1 cellular context compared by ENCODE assay signal in the genomic region with DNA sequence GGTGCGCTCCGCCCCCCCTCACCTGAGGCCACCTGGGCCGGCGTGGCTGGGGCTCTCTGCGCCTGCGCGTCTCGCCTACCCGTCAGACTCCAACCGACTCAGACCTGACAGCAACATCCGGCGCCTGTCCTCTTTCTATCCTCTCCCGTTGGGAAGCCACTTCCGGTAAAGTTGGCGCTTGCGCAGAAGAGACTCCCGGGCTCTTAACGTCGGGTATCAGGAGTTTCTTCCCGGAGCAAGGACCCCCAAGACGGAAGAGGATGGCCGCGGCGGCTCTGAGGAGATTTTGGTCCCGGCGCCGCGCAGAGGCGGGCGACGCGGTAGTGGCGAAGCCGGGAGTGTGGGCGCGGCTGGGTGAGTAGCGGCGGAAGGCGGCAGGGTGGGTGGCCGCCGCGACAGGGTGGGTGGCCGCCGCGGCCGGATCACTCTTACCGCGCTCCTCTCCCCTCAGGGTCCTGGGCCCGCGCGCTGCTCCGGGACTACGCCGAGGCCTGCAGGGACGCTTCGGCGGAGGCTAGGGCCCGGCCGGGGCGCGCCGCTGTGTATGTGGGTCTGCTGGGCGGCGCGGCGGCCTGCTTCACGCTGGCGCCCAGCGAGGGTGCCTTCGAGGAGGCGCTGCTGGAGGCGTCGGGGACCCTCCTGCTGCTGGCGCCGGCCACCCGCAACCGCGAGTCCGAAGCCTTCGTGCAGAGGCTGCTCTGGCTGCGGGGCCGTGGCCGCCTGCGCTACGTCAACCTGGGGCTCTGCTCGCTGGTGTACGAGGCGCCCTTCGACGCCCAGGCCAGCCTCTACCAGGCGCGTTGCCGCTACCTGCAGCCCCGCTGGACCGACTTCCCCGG.
TF ChIP-seq lines count a peak whose summit lies in the region.

A gene (plus strand): TSS at position 249 of the 839 bp plus-strand sequence. CDS start 12 bp downstream, at position 261.
A gene (minus strand): TSS at position 77 of the 839 bp plus-strand sequence. CDS start 229 bp downstream, outside the sequence.

TF ChIP-seq in endothelial cell of umbilical vein, 7 proteins besides CTCF, POLR2A, EP300 and RAD21 (continued from another document):
- TF ChIP-seq FOS (IDR thresholded peaks at IDR 0.05; ENCODE audit: borderline replicate concordance, insufficient read depth, low read length): no peak
